22 cellular contexts compared by ENCODE assay signal in genomic region chr6:16153451-16153850, GRCh38.
"Had no signal": no experiment of that assay in that cellular context is flagged by ENCODE, and none has a peak within 500 bp of the region (broad histone marks: within the 10 kb centered on the region; RNA-seq: fewer than 3 reads in every experiment).

No MANE protein-coding gene starts in this region.

- H3K36me3 ChIP-seq: adrenal gland, brain microvascular endothelial cell had no signal

- H3K27me3 ChIP-seq: adrenal gland, ascending aorta, brain microvascular endothelial cell, esophagus muscularis mucosa, right lobe of liver, upper lobe of left lung had no signal

- H3K4me1 ChIP-seq: foreskin keratinocyte, right lobe of liver had no signal

- H3K9me3 ChIP-seq: adrenal gland, ascending aorta, esophagus muscularis mucosa, right lobe of liver, upper lobe of left lung had no signal

- ATAC-seq: activated CD4-positive, CD25-positive, alpha-beta regulatory T cell treated with anti-CD3 and anti-CD28 coated beads, Interleukin-2, amount 50 U/mL, for 24 hours; foreskin keratinocyte; left cardiac atrium; left ventricle myocardium superior; right lobe of liver; stimulated activated naive CD8-positive, alpha-beta T cell treated with anti-CD3 and anti-CD28 coated beads, Interleukin-15, Interleukin-2, amounts not matched to agents 100 U/mL and 50 U/mL, for 24 hours had no signal

- H3K27ac ChIP-seq: brain microvascular endothelial cell, esophagus muscularis mucosa, foreskin keratinocyte, right lobe of liver, upper lobe of left lung, WERI-Rb-1 had no signal

- DNase-seq: activated CD4-positive, alpha-beta T cell treated with anti-CD3 and anti-CD28 coated beads for 48 hours; activated CD4-positive, alpha-beta T cell treated with anti-CD3 and anti-CD28 coated beads, Interleukin-2, amount 50 U/mL, for 48 hours; activated CD8-positive, alpha-beta memory T cell treated with anti-CD3 and anti-CD28 coated beads for 24 hours; activated effector memory CD4-positive, alpha-beta T cell treated with Interleukin-2 at 50 U/mL for 16 hours; activated naive CD4-positive, alpha-beta T cell treated with Interleukin-2 at 50 U/mL for 16 hours; adrenal gland; brain microvascular endothelial cell; foreskin keratinocyte; glutamatergic neuron; left cardiac atrium; left ventricle myocardium superior; naive B cell; occipital lobe; right lobe of liver; stimulated activated CD4-positive, alpha-beta T cell treated with anti-CD3 and anti-CD28 coated beads, Interleukin-4, amount 100 ng/mL, for 1 hour; stimulated activated naive CD8-positive, alpha-beta T cell treated with anti-CD3 and anti-CD28 coated beads, Interleukin-15, Interleukin-2, amounts not matched to agents 100 U/mL and 50 U/mL, for 24 hours; T-helper 9 cell; upper lobe of left lung; WERI-Rb-1 had no signal

- H3K4me3 ChIP-seq: adrenal gland, ascending aorta, esophagus muscularis mucosa, right lobe of liver, upper lobe of left lung had no signal
